In genomic region chr1:56496861-56497772, GRCh38 we compare ENCODE assay signal across 1 cellular context.
TF ChIP-seq lines count a peak whose summit lies in the region.

No MANE protein-coding gene starts in this region.

TF ChIP-seq in HEK293, 187 proteins besides CTCF, POLR2A, EP300 and RAD21 (continued from another document):
- TF ChIP-seq PRDM4 (tag by site-specific recombination; IDR thresholded peaks at IDR 0.05) (0 out of 2 replicates have a peak, but pooled peaks have one; percentile 9), ZNF768 (tag by site-specific recombination; IDR thresholded peaks at IDR 0.05) (no peak), ZBTB8A (tag by site-specific recombination; IDR thresholded peaks at IDR 0.05) (0 out of 2 replicates have a peak, but pooled peaks have one; percentile 26), ZNF391 (tag by site-specific recombination; IDR thresholded peaks at IDR 0.05; ENCODE audit: borderline replicate concordance, low read depth) (no peak), ZNF707 (tag by site-specific recombination; IDR thresholded peaks at IDR 0.05) (no peak), ZNF596 (tag by site-specific recombination; IDR thresholded peaks at IDR 0.05) (no peak), ZNF513 (tag by site-specific recombination; IDR thresholded peaks at IDR 0.05) (no peak), PRDM6 (tag by site-specific recombination; IDR thresholded peaks at IDR 0.05) (peak; percentile 87), MEIS1 (CRISPR knock-in tag; IDR thresholded peaks at IDR 0.05; ENCODE audit: borderline replicate concordance) (no peak), OSR2 (tag by site-specific recombination; IDR thresholded peaks at IDR 0.05) (peak; percentile 68), RBAK (tag by site-specific recombination; IDR thresholded peaks at IDR 0.05) (no peak), ZNF747 (tag by site-specific recombination; IDR thresholded peaks at IDR 0.05) (no peak)
- TF ChIP-seq, protein P1, sequence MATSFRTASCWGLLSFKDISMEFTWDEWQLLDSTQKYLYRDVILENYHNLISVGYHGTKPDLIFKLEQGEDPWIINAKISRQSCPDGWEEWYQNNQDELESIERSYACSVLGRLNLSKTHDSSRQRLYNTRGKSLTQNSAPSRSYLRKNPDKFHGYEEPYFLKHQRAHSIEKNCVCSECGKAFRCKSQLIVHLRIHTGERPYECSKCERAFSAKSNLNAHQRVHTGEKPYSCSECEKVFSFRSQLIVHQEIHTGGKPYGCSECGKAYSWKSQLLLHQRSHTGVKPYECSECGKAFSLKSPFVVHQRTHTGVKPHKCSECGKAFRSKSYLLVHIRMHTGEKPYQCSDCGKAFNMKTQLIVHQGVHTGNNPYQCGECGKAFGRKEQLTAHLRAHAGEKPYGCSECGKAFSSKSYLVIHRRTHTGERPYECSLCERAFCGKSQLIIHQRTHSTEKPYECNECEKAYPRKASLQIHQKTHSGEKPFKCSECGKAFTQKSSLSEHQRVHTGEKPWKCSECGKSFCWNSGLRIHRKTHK (tag by site-specific recombination; IDR thresholded peaks at IDR 0.05): no peak
- TF ChIP-seq, protein P2, sequence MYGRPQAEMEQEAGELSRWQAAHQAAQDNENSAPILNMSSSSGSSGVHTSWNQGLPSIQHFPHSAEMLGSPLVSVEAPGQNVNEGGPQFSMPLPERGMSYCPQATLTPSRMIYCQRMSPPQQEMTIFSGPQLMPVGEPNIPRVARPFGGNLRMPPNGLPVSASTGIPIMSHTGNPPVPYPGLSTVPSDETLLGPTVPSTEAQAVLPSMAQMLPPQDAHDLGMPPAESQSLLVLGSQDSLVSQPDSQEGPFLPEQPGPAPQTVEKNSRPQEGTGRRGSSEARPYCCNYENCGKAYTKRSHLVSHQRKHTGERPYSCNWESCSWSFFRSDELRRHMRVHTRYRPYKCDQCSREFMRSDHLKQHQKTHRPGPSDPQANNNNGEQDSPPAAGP (tag by site-specific recombination; IDR thresholded peaks at IDR 0.05): no peak
